8 cellular contexts compared by ENCODE assay signal in genomic region chr10:50396491-50397311, GRCh38.
DNase-seq lines count a peak whose midpoint lies in the region; ATAC-seq and TF ChIP-seq lines count a peak whose summit lies in the region.

No MANE protein-coding gene starts in this region.

- no peak for TF ChIP-seq CTCF in smooth muscle cell (IDR thresholded peaks at IDR 0.05; ENCODE audit: borderline replicate concordance, insufficient read depth, poor library complexity, severe bottlenecking)
- no peak for TF ChIP-seq CTCF in esophagus squamous epithelium (IDR thresholded peaks at IDR 0.05)
- TF ChIP-seq CTCF in prostate gland (IDR thresholded peaks at IDR 0.05): no peak

- H3K27ac Mint-ChIP-seq in activated T-cell treated with anti-CD3 and anti-CD28 coated beads, Interleukin-2, amount 50 U/mL, for 24 hours: peak overlapping the region; percentile 88
- peak overlapping the region; percentile 65 for H3K27ac Mint-ChIP-seq in activated CD4-positive, alpha-beta memory T cell treated with anti-CD3 and anti-CD28 coated beads for 36 hours

- H3K9me3 ChIP-seq in smooth muscle cell (replicated peaks; ENCODE audit: low read depth) (no peaks in the 10 kb centered on the region), esophagus squamous epithelium (no peaks in the 10 kb centered on the region), prostate gland (no peaks in the 10 kb centered on the region)

- no peak overlapping the region for H3K27ac ChIP-seq in smooth muscle cell (ENCODE audit: low read depth)
- H3K27ac ChIP-seq in esophagus squamous epithelium: no peak overlapping the region
- no peak overlapping the region for H3K27ac ChIP-seq in prostate gland

- peak overlapping the region; percentile 55 for H3K4me3 Mint-ChIP-seq in activated T-cell treated with anti-CD3 and anti-CD28 coated beads, Interleukin-2, amount 50 U/mL, for 24 hours
- H3K4me3 Mint-ChIP-seq in activated CD4-positive, alpha-beta memory T cell treated with anti-CD3 and anti-CD28 coated beads for 36 hours: peak overlapping the region; percentile 17

- H3K4me3 ChIP-seq in smooth muscle cell (no peak overlapping the region), esophagus squamous epithelium (no peak overlapping the region), prostate gland (no peak overlapping the region)

- 82% methylated on average over 7 of the region's 7 CpGs for WGBS in smooth muscle cell (ENCODE audit: low lambda C conversion rate)
- whole genome bisulfite sequencing in esophagus squamous epithelium, 2 donors: 67 to 72% methylated on average over 7 of the region's 7 CpGs
- WGBS in prostate gland: 77% methylated on average over 7 of the region's 7 CpGs

- no peaks in the 10 kb centered on the region for H3K9me3 Mint-ChIP-seq in activated T-cell treated with anti-CD3 and anti-CD28 coated beads, Interleukin-2, amount 50 U/mL, for 24 hours
- H3K9me3 Mint-ChIP-seq in activated CD4-positive, alpha-beta memory T cell treated with anti-CD3 and anti-CD28 coated beads for 36 hours: no peaks in the 10 kb centered on the region

- POLR2A ChIA-PET in activated CD4-positive, alpha-beta memory T cell treated with anti-CD3 and anti-CD28 coated beads for 36 hours (lab: Charles Lee): interaction anchor here (0.7 to 1.4 kb wide), 9 partner anchors 35 to 343 kb away, joined by 3 to 8 read pairs (median 4); partner anchors contain the start of gene ASAH2B

- H3K36me3 Mint-ChIP-seq in activated T-cell treated with anti-CD3 and anti-CD28 coated beads, Interleukin-2, amount 50 U/mL, for 24 hours (ENCODE audit: low read depth): peaks cover 4% of the 10 kb centered on the region
- H3K36me3 Mint-ChIP-seq in activated CD4-positive, alpha-beta memory T cell treated with anti-CD3 and anti-CD28 coated beads for 36 hours: peaks cover 5% of the 10 kb centered on the region

- H3K4me2 ChIP-seq in smooth muscle cell: peak overlapping the region; percentile 9

- no peaks in the 10 kb centered on the region for H3F3A ChIP-seq in smooth muscle cell (ENCODE audit: low read depth)

- H3K4me1 ChIP-seq in smooth muscle cell (ENCODE audit: low read depth): no peaks in the 10 kb centered on the region
- peaks cover 13 to 56% (median 37%) of the 10 kb centered on the region in 3 donors for H3K4me1 ChIP-seq in esophagus squamous epithelium
- H3K4me1 ChIP-seq in prostate gland (replicated peaks): no peaks in the 10 kb centered on the region

- intact Hi-C loops in activated CD4-positive, alpha-beta memory T cell treated with anti-CD3 and anti-CD28 coated beads for 36 hours (cut with micrococcal nuclease): loop anchor here (1.0 to 2.0 kb wide), 6 partner anchors 22 to 241 kb away; no protein-coding TSS in a partner anchor
- intact Hi-C loops in esophagus squamous epithelium (cut with DNase I): no loop called here
- intact Hi-C loops in prostate gland (cut with DNase I): no loop called here

- H3K36me3 ChIP-seq in smooth muscle cell (ENCODE audit: low read depth) (no peaks in the 10 kb centered on the region), esophagus squamous epithelium (no peaks in the 10 kb centered on the region), prostate gland (no peaks in the 10 kb centered on the region)

- no peak overlapping the region for H3K9ac ChIP-seq in smooth muscle cell (ENCODE audit: low read depth)

- CTCF ChIA-PET in activated CD4-positive, alpha-beta memory T cell treated with anti-CD3 and anti-CD28 coated beads for 36 hours (lab: Charles Lee): interaction anchor here (0.7 to 2.4 kb wide), 8 partner anchors 9 to 224 kb away, joined by 3 to 8 read pairs (median 3); no protein-coding TSS in a partner anchor

- no peak overlapping the region for H2AFZ ChIP-seq in smooth muscle cell (ENCODE audit: low read depth)

- ATAC-seq in HG02763 (IDR thresholded peaks at IDR 0.05; ENCODE audit: unreplicated experiment): peak; percentile 65

- H4K20me1 ChIP-seq in smooth muscle cell (ENCODE audit: low read depth): no peaks in the 10 kb centered on the region

- no peaks in the 10 kb centered on the region for H3K27me3 Mint-ChIP-seq in activated T-cell treated with anti-CD3 and anti-CD28 coated beads, Interleukin-2, amount 50 U/mL, for 24 hours
- H3K27me3 Mint-ChIP-seq in activated CD4-positive, alpha-beta memory T cell treated with anti-CD3 and anti-CD28 coated beads for 36 hours: no peaks in the 10 kb centered on the region

- H3K27me3 ChIP-seq in smooth muscle cell (ENCODE audit: low read depth) (no peaks in the 10 kb centered on the region), esophagus squamous epithelium (no peaks in the 10 kb centered on the region), prostate gland (replicated peaks; ENCODE audit: insufficient read depth) (no peaks in the 10 kb centered on the region)

- H3K4me1 Mint-ChIP-seq in activated T-cell treated with anti-CD3 and anti-CD28 coated beads, Interleukin-2, amount 50 U/mL, for 24 hours (ENCODE audit: low read depth): peaks cover 65% of the 10 kb centered on the region
- H3K4me1 Mint-ChIP-seq in activated CD4-positive, alpha-beta memory T cell treated with anti-CD3 and anti-CD28 coated beads for 36 hours (ENCODE audit: low read depth): peaks cover 46% of the 10 kb centered on the region

- TF ChIP-seq POLR2A in esophagus squamous epithelium (IDR thresholded peaks at IDR 0.05) (no peak), prostate gland (IDR thresholded peaks at IDR 0.05) (no peak)

- no peak for DNase-seq in activated T-cell treated with anti-CD3 and anti-CD28 coated beads, Interleukin-2, amount 50 U/mL, for 24 hours
- no peak for DNase-seq in activated T-cell treated with anti-CD3 and anti-CD28 coated beads, Interleukin-2, amount 50 U/mL, for 1 hour
- DNase-seq in activated CD4-positive, alpha-beta memory T cell treated with anti-CD3 and anti-CD28 coated beads for 36 hours: peak; percentile 51
- DNase-seq in smooth muscle cell (lab: John Stamatoyannopoulos, UW; ENCODE audit: unreplicated experiment): no peak
- no peak for DNase-seq in globus pallidus (ENCODE audit: low spot score)
- DNase-seq in esophagus squamous epithelium (lab: John Stamatoyannopoulos, UW): no peak
- DNase-seq in prostate gland (ENCODE audit: low spot score): no peak

- no peaks in the 10 kb centered on the region for H3K79me2 ChIP-seq in smooth muscle cell (ENCODE audit: low read depth)
